1 cellular context compared by ENCODE assay signal in genomic region chr1:12053752-12054548, GRCh38.
TF ChIP-seq lines count a peak whose summit lies in the region.

No MANE protein-coding gene starts in this region.

TF ChIP-seq in GM12878, 131 proteins besides CTCF, POLR2A, EP300 and RAD21 (continued from another document):
- no peak for TF ChIP-seq SREBF1 (IDR thresholded peaks at IDR 0.05; ENCODE audit: low read length)
- 0 out of 2 replicates have a peak, but pooled peaks have one; percentile 4 for TF ChIP-seq CREM (IDR thresholded peaks at IDR 0.05; ENCODE audit: low read depth)
- no peak; the same call in 1 of the 2 replicates for TF ChIP-seq IKZF1 (conservative IDR thresholded peaks at IDR 0.05)
- TF ChIP-seq TBL1XR1 (IDR thresholded peaks at IDR 0.05; ENCODE audit: low read depth, low read length) = peak; percentile 21; the same call in 1 of the 2 replicates
- no peak for TF ChIP-seq PBX3 (IDR thresholded peaks at IDR 0.05; ENCODE audit: insufficient replicate concordance, low read depth, low read length)
- TF ChIP-seq CBX5 (IDR thresholded peaks at IDR 0.05; ENCODE audit: low read depth) = no peak
- no peak for TF ChIP-seq SIN3A (IDR thresholded peaks at IDR 0.05; ENCODE audit: low read depth, low read length)
- TF ChIP-seq IKZF2 (IDR thresholded peaks at IDR 0.05) = peak in 1 of 2 experiments; percentile 33; a peak in 1 of 4 replicates
- TF ChIP-seq ZNF217 (IDR thresholded peaks at IDR 0.05) = no peak
- no peak for TF ChIP-seq PML (IDR thresholded peaks at IDR 0.05; ENCODE audit: low read length)
- TF ChIP-seq SUPT20H (IDR thresholded peaks at IDR 0.05; ENCODE audit: borderline replicate concordance, control insufficient read depth, low read depth, low read length) = no peak
- TF ChIP-seq MTA2 (IDR thresholded peaks at IDR 0.05; ENCODE audit: low read depth) = 0 out of 2 replicates have a peak, but pooled peaks have one; percentile 39
- no peak for TF ChIP-seq ZNF207 (IDR thresholded peaks at IDR 0.05; ENCODE audit: borderline replicate concordance)
- TF ChIP-seq, protein P1, sequence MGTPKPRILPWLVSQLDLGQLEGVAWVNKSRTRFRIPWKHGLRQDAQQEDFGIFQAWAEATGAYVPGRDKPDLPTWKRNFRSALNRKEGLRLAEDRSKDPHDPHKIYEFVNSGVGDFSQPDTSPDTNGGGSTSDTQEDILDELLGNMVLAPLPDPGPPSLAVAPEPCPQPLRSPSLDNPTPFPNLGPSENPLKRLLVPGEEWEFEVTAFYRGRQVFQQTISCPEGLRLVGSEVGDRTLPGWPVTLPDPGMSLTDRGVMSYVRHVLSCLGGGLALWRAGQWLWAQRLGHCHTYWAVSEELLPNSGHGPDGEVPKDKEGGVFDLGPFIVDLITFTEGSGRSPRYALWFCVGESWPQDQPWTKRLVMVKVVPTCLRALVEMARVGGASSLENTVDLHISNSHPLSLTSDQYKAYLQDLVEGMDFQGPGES (IDR thresholded peaks at IDR 0.05) = no peak
- TF ChIP-seq BACH1 (IDR thresholded peaks at IDR 0.05; ENCODE audit: borderline replicate concordance) = no peak
- TF ChIP-seq SIX5 (IDR thresholded peaks at IDR 0.05; ENCODE audit: low read depth, low read length, severe bottlenecking) = no peak
- no peak for TF ChIP-seq E2F4 (IDR thresholded peaks at IDR 0.05; ENCODE audit: low read depth, low read length)
- no peak for TF ChIP-seq SMAD1 (IDR thresholded peaks at IDR 0.05; ENCODE audit: low read depth, partially characterized antibody)
- TF ChIP-seq MAX (IDR thresholded peaks at IDR 0.05; ENCODE audit: low read depth, low read length) = no peak
- TF ChIP-seq ASH2L (IDR thresholded peaks at IDR 0.05; ENCODE audit: borderline replicate concordance, low read depth) = no peak
- TF ChIP-seq TAF1 (IDR thresholded peaks at IDR 0.05; ENCODE audit: borderline replicate concordance, low read depth, low read length) = 0 out of 2 replicates have a peak, but pooled peaks have one; percentile 26
- TF ChIP-seq KAT2A (conservative IDR thresholded peaks at IDR 0.05; ENCODE audit: control insufficient read depth, low read depth, low read length) = no peak
- TF ChIP-seq CHD4 (IDR thresholded peaks at IDR 0.05) = no peak
- TF ChIP-seq RCOR1 (conservative IDR thresholded peaks at IDR 0.05; ENCODE audit: low read depth, low read length) = no peak
- TF ChIP-seq STAT1 (conservative IDR thresholded peaks at IDR 0.05) = no peak
- TF ChIP-seq IRF4 (IDR thresholded peaks at IDR 0.05; ENCODE audit: low read depth, low read length) = no peak; the same call in 1 of the 2 replicates
- no peak for TF ChIP-seq CBFB (IDR thresholded peaks at IDR 0.05; ENCODE audit: low read depth)
- peak; percentile 84 for TF ChIP-seq ZNF687 (IDR thresholded peaks at IDR 0.05)
- no peak for TF ChIP-seq POU2F2 (IDR thresholded peaks at IDR 0.05; ENCODE audit: borderline replicate concordance, low read depth, low read length)
- peak; percentile 77 for TF ChIP-seq MEF2B (IDR thresholded peaks at IDR 0.05; ENCODE audit: partially characterized antibody, poor library complexity, severe bottlenecking)
- TF ChIP-seq PAX8 (IDR thresholded peaks at IDR 0.05) = no peak
- no peak for TF ChIP-seq CHD2 (IDR thresholded peaks at IDR 0.05; ENCODE audit: borderline replicate concordance, low read depth, low read length)
- no peak for TF ChIP-seq CBX3 (IDR thresholded peaks at IDR 0.05; ENCODE audit: borderline replicate concordance, low read depth)
- TF ChIP-seq KDM1A (IDR thresholded peaks at IDR 0.05; ENCODE audit: borderline replicate concordance) = no peak
- TF ChIP-seq RUNX3 (IDR thresholded peaks at IDR 0.05; ENCODE audit: low read length) = no peak
- no peak for TF ChIP-seq SPI1 (IDR thresholded peaks at IDR 0.05; ENCODE audit: borderline replicate concordance, insufficient read depth, low read depth, low read length)
- TF ChIP-seq WRNIP1 (IDR thresholded peaks at IDR 0.05; ENCODE audit: borderline replicate concordance, low read depth, low read length) = no peak
- no peak for TF ChIP-seq EGR1 (IDR thresholded peaks at IDR 0.05; ENCODE audit: borderline replicate concordance in 1 of 2, low read depth in 2 of 2, low read length in 2 of 2)
- TF ChIP-seq SMARCA5 (IDR thresholded peaks at IDR 0.05) = no peak
- TF ChIP-seq NR2F1 (conservative IDR thresholded peaks at IDR 0.05) = no peak
- TF ChIP-seq TCF3 (IDR thresholded peaks at IDR 0.05; ENCODE audit: borderline replicate concordance, insufficient read depth, low read depth, low read length) = no peak
- no peak for TF ChIP-seq NFXL1 (IDR thresholded peaks at IDR 0.05; ENCODE audit: borderline replicate concordance)
- no peak for TF ChIP-seq PKNOX1 (IDR thresholded peaks at IDR 0.05)
- no peak for TF ChIP-seq BRCA1 (IDR thresholded peaks at IDR 0.05; ENCODE audit: low read depth, low read length)
- no peak for TF ChIP-seq ZNF274 (IDR thresholded peaks at IDR 0.05; ENCODE audit: insufficient read depth, insufficient read length)
